20 cellular contexts compared by ENCODE assay signal in the genomic region with DNA sequence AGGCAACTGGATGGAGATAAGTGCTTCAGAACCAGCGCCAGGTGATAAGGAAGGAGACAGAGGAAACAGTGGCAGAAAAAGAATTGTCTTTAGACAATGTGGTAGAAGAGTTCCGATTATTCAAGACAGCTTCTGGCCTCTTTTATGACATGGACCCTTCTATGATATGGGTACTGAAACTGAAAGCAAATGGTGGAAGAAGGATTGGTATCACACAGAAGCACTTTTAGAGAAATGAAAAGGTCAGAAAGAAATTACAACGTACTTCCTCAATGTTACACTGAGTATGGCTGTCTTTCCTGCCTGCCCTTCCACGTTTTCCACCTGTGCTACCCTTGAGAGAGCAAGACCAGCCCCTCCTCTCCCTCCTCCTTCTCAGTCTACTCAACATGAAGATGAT.
"Had no signal": no experiment of that assay in that cellular context is flagged by ENCODE, and none has a peak within 500 bp of the region (broad histone marks: within the 10 kb centered on the region; RNA-seq: fewer than 3 reads in every experiment).

No MANE protein-coding gene starts in this region.

- H3K27ac Mint-ChIP-seq: IgD-negative memory B cell had no signal

- H3K36me3 ChIP-seq: SJSA1 had no signal

- H3K27ac ChIP-seq: KMS-11, SJSA1, SK-N-MC had no signal

- H3K9ac ChIP-seq: KMS-11 had no signal

- H3K4me3 Mint-ChIP-seq: IgD-negative memory B cell had no signal

- FAIRE-seq: K562 had no signal

- H3K4me1 Mint-ChIP-seq: IgD-negative memory B cell had no signal

- H3K4me2 ChIP-seq: KMS-11 had no signal

- ATAC-seq: K562 had no signal

- H3K27me3 Mint-ChIP-seq: IgD-negative memory B cell had no signal

- H3K9me3 ChIP-seq: SJSA1 had no signal

- H3K36me3 Mint-ChIP-seq: IgD-negative memory B cell had no signal

- H3K4me1 ChIP-seq: SJSA1 had no signal

- H3K4me3 ChIP-seq: K562, SJSA1, SK-N-MC had no signal

- H3K27me3 ChIP-seq: SJSA1 had no signal

- DNase-seq: Kasumi-1, NCI-H1092, NCI-H1105 treated with DMSO at 0.1 percent for 48 hours, NCI-H1417 treated with DMSO at 0.1 percent for 48 hours, NCI-H146, NCI-H1694 treated with DMSO at 0.1 percent for 48 hours, NCI-H1930, NCI-H2081, NCI-H2107, NCI-H2227 treated with DMSO at 0.1 percent for 48 hours, NCI-H524, NCI-H526 treated with DMSO at 0.1 percent for 48 hours, NCI-H748 treated with DMSO at 0.1 percent for 48 hours, Right ventricle myocardium superior, SIG-M5 had no signal
